In the genomic region with DNA sequence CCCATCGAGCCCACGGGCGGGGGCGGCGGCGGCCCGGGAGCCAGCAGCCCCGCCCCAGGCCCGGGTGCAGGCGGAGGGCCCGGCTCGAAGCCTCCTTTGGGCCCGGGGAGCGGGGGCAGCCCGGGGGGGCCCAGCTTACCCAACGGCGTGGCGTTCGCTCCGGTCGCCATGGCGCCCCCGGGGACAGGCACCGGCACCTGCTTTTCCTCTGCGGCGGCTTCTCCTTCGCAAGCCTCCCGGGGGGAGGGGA, we compare ENCODE assay signal across 1 cellular context.
TF ChIP-seq lines count a peak whose summit lies in the region.

No MANE protein-coding gene starts in this region.

TF ChIP-seq in HepG2, 621 proteins besides CTCF, POLR2A, EP300 and RAD21 (continues in another document):
- no peak for TF ChIP-seq SMARCC2 (IDR thresholded peaks at IDR 0.05)
- TF ChIP-seq RBM39 (IDR thresholded peaks at IDR 0.05; ENCODE audit: low read depth, low read length, poor library complexity, severe bottlenecking): peak; percentile 51
- TF ChIP-seq, protein P1, sequence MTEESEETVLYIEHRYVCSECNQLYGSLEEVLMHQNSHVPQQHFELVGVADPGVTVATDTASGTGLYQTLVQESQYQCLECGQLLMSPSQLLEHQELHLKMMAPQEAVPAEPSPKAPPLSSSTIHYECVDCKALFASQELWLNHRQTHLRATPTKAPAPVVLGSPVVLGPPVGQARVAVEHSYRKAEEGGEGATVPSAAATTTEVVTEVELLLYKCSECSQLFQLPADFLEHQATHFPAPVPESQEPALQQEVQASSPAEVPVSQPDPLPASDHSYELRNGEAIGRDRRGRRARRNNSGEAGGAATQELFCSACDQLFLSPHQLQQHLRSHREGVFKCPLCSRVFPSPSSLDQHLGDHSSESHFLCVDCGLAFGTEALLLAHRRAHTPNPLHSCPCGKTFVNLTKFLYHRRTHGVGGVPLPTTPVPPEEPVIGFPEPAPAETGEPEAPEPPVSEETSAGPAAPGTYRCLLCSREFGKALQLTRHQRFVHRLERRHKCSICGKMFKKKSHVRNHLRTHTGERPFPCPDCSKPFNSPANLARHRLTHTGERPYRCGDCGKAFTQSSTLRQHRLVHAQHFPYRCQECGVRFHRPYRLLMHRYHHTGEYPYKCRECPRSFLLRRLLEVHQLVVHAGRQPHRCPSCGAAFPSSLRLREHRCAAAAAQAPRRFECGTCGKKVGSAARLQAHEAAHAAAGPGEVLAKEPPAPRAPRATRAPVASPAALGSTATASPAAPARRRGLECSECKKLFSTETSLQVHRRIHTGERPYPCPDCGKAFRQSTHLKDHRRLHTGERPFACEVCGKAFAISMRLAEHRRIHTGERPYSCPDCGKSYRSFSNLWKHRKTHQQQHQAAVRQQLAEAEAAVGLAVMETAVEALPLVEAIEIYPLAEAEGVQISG (CRISPR knock-in tag; IDR thresholded peaks at IDR 0.05): no peak
- no peak for TF ChIP-seq TCF7 (IDR thresholded peaks at IDR 0.05; ENCODE audit: low read depth)
- no peak for TF ChIP-seq PTBP1 (IDR thresholded peaks at IDR 0.05; ENCODE audit: low read depth, low read length, poor library complexity, severe bottlenecking)
- TF ChIP-seq, protein P2, sequence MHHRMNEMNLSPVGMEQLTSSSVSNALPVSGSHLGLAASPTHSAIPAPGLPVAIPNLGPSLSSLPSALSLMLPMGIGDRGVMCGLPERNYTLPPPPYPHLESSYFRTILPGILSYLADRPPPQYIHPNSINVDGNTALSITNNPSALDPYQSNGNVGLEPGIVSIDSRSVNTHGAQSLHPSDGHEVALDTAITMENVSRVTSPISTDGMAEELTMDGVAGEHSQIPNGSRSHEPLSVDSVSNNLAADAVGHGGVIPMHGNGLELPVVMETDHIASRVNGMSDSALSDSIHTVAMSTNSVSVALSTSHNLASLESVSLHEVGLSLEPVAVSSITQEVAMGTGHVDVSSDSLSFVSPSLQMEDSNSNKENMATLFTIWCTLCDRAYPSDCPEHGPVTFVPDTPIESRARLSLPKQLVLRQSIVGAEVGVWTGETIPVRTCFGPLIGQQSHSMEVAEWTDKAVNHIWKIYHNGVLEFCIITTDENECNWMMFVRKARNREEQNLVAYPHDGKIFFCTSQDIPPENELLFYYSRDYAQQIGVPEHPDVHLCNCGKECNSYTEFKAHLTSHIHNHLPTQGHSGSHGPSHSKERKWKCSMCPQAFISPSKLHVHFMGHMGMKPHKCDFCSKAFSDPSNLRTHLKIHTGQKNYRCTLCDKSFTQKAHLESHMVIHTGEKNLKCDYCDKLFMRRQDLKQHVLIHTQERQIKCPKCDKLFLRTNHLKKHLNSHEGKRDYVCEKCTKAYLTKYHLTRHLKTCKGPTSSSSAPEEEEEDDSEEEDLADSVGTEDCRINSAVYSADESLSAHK (CRISPR knock-in tag; IDR thresholded peaks at IDR 0.05; ENCODE audit: borderline replicate concordance): no peak
- TF ChIP-seq ZNF619 (CRISPR knock-in tag; IDR thresholded peaks at IDR 0.05): no peak
- TF ChIP-seq KDM5A (IDR thresholded peaks at IDR 0.05; ENCODE audit: borderline replicate concordance, low read length): no peak
- no peak for TF ChIP-seq ISX (CRISPR knock-in tag; conservative IDR thresholded peaks at IDR 0.05)
- TF ChIP-seq ZNF263 (CRISPR knock-in tag; IDR thresholded peaks at IDR 0.05): no peak
- no peak for TF ChIP-seq ZFP36 (IDR thresholded peaks at IDR 0.05; ENCODE audit: borderline replicate concordance, low read depth, low read length, partially characterized antibody)
- TF ChIP-seq ZNF792 (CRISPR knock-in tag; IDR thresholded peaks at IDR 0.05): no peak
- no peak for TF ChIP-seq CEBPG (CRISPR knock-in tag; IDR thresholded peaks at IDR 0.05)
- no peak for TF ChIP-seq ZNF44 (CRISPR knock-in tag; IDR thresholded peaks at IDR 0.05)
- TF ChIP-seq ZNF788 (CRISPR knock-in tag; IDR thresholded peaks at IDR 0.05; ENCODE audit: borderline replicate concordance): no peak
- no peak for TF ChIP-seq ZNF629 (CRISPR knock-in tag; conservative IDR thresholded peaks at IDR 0.05)
- peak; percentile 84; the same call in 1 of the 2 replicates for TF ChIP-seq ZNF564 (CRISPR knock-in tag; IDR thresholded peaks at IDR 0.05)
- TF ChIP-seq, protein P3, sequence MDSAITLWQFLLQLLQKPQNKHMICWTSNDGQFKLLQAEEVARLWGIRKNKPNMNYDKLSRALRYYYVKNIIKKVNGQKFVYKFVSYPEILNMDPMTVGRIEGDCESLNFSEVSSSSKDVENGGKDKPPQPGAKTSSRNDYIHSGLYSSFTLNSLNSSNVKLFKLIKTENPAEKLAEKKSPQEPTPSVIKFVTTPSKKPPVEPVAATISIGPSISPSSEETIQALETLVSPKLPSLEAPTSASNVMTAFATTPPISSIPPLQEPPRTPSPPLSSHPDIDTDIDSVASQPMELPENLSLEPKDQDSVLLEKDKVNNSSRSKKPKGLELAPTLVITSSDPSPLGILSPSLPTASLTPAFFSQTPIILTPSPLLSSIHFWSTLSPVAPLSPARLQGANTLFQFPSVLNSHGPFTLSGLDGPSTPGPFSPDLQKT (CRISPR knock-in tag; IDR thresholded peaks at IDR 0.05; ENCODE audit: borderline replicate concordance): no peak
- TF ChIP-seq ZSCAN9 (CRISPR knock-in tag; IDR thresholded peaks at IDR 0.05; ENCODE audit: borderline replicate concordance): no peak
- no peak for TF ChIP-seq CBX2 (IDR thresholded peaks at IDR 0.05; ENCODE audit: low read depth, low read length)
- no peak for TF ChIP-seq CBX2 (CRISPR knock-in tag; IDR thresholded peaks at IDR 0.05; ENCODE audit: low read depth)
- TF ChIP-seq TMF1 (CRISPR knock-in tag; IDR thresholded peaks at IDR 0.05; ENCODE audit: low read depth): 0 out of 2 replicates have a peak, but pooled peaks have one; percentile 30
- TF ChIP-seq ZNF10 (CRISPR knock-in tag; IDR thresholded peaks at IDR 0.05; ENCODE audit: borderline replicate concordance, low read depth): no peak
- no peak for TF ChIP-seq HNRNPL (IDR thresholded peaks at IDR 0.05; ENCODE audit: low read depth, low read length)
- TF ChIP-seq PHF8 (CRISPR knock-in tag; IDR thresholded peaks at IDR 0.05): peak; percentile 75
- TF ChIP-seq, protein P4, sequence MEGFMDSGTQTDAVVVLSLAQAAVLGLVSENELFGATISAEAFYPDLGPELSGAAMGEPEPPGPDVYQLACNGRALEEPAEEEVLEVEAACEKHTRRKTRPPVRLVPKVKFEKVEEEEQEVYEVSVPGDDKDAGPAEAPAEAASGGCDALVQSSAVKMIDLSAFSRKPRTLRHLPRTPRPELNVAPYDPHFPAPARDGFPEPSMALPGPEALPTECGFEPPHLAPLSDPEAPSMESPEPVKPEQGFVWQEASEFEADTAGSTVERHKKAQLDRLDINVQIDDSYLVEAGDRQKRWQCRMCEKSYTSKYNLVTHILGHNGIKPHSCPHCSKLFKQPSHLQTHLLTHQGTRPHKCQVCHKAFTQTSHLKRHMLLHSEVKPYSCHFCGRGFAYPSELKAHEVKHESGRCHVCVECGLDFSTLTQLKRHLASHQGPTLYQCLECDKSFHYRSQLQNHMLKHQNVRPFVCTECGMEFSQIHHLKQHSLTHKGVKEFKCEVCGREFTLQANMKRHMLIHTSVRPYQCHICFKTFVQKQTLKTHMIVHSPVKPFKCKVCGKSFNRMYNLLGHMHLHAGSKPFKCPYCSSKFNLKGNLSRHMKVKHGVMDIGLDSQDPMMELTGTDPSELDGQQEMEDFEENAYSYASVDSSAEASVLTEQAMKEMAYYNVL (CRISPR knock-in tag; IDR thresholded peaks at IDR 0.05; ENCODE audit: borderline replicate concordance): no peak
- TF ChIP-seq, protein P5, sequence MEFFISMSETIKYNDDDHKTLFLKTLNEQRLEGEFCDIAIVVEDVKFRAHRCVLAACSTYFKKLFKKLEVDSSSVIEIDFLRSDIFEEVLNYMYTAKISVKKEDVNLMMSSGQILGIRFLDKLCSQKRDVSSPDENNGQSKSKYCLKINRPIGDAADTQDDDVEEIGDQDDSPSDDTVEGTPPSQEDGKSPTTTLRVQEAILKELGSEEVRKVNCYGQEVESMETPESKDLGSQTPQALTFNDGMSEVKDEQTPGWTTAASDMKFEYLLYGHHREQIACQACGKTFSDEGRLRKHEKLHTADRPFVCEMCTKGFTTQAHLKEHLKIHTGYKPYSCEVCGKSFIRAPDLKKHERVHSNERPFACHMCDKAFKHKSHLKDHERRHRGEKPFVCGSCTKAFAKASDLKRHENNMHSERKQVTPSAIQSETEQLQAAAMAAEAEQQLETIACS (CRISPR knock-in tag; IDR thresholded peaks at IDR 0.05): peak; percentile 73; the same call in 1 of the 2 replicates
- TF ChIP-seq RBFOX2 (IDR thresholded peaks at IDR 0.05; ENCODE audit: low read depth, low read length): peak; percentile 92
- TF ChIP-seq KLF9 (CRISPR knock-in tag; IDR thresholded peaks at IDR 0.05; ENCODE audit: low read depth): no peak
- no peak for TF ChIP-seq DNMT1 (CRISPR knock-in tag; IDR thresholded peaks at IDR 0.05)
- TF ChIP-seq, protein P6, sequence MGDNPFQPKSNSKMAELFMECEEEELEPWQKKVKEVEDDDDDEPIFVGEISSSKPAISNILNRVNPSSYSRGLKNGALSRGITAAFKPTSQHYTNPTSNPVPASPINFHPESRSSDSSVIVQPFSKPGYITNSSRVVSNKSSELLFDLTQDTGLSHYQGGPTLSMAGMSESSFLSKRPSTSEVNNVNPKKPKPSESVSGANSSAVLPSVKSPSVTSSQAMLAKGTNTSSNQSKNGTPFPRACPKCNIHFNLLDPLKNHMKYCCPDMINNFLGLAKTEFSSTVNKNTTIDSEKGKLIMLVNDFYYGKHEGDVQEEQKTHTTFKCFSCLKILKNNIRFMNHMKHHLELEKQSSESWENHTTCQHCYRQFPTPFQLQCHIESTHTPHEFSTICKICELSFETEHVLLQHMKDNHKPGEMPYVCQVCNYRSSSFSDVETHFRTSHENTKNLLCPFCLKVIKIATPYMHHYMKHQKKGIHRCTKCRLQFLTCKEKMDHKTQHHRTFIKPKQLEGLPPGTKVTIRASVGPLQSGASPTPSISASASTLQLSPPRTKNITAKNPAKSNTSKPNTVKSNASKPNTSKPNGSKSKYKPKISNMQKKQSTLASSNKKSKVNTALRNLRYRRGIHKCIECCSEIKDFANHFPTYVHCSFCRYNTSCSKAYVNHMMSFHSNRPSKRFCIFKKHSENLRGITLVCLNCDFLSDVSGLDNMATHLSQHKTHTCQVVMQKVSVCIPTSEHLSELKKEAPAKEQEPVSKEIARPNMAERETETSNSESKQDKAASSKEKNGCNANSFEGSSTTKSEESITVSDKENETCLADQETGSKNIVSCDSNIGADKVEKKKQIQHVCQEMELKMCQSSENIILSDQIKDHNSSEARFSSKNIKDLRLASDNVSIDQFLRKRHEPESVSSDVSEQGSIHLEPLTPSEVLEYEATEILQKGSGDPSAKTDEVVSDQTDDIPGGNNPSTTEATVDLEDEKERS (CRISPR knock-in tag; IDR thresholded peaks at IDR 0.05): no peak
- TF ChIP-seq ZNF720 (CRISPR knock-in tag; IDR thresholded peaks at IDR 0.05): no peak
- TF ChIP-seq, protein P7, sequence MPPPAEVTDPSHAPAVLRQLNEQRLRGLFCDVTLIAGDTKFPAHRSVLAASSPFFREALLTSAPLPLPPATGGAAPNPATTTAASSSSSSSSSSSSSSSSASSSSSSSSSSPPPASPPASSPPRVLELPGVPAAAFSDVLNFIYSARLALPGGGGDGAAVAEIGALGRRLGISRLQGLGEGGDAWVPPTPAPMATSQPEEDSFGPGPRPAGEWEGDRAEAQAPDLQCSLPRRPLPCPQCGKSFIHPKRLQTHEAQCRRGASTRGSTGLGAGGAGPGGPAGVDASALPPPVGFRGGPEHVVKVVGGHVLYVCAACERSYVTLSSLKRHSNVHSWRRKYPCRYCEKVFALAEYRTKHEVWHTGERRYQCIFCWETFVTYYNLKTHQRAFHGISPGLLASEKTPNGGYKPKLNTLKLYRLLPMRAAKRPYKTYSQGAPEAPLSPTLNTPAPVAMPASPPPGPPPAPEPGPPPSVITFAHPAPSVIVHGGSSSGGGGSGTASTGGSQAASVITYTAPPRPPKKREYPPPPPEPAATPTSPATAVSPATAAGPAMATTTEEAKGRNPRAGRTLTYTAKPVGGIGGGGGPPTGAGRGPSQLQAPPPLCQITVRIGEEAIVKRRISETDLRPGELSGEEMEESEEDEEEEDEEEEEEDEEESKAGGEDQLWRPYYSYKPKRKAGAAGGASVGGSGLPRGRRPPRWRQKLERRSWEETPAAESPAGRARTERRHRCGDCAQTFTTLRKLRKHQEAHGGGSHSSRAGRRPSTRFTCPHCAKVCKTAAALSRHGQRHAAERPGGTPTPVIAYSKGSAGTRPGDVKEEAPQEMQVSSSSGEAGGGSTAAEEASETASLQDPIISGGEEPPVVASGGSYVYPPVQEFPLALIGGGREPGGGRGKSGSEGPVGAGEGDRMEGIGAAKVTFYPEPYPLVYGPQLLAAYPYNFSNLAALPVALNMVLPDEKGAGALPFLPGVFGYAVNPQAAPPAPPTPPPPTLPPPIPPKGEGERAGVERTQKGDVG (CRISPR knock-in tag; IDR thresholded peaks at IDR 0.05; ENCODE audit: borderline replicate concordance): no peak
- no peak for TF ChIP-seq CHD4 (IDR thresholded peaks at IDR 0.05; ENCODE audit: borderline replicate concordance, low read length)
- no peak for TF ChIP-seq ZNF724P (CRISPR knock-in tag; IDR thresholded peaks at IDR 0.05; ENCODE audit: borderline replicate concordance)
- no peak for TF ChIP-seq HES4 (CRISPR knock-in tag; IDR thresholded peaks at IDR 0.05; ENCODE audit: borderline replicate concordance)
- no peak for TF ChIP-seq ZEB1 (IDR thresholded peaks at IDR 0.05; ENCODE audit: insufficient replicate concordance, low read depth)
